9 cellular contexts compared by ENCODE assay signal in the genomic region with DNA sequence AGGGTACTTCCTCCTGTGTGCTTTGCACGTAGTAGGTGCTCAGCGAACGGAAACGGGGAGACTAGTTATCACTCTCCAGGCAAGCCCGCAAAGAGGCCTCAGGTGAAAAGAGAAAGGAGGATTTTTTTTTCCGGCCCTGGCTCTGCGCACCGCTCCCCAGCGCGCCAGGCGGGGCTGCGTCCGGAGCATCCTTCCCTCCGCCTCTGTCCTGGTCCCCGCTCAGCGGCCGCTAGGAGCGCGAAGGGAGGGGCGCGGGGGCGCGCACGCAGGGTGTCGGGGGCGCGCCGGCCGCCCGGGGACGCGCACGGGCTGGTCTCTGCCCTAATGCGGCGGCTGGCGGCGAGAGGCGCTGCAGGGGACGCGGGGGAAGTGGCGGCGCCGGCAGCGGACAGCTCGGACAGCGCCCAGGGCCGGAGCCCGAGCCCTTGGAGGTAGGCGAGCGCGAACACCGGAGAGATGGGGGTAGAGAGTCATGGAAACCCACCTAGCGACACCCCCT. TPM values are rescaled to one million over a fixed set of nuclear protein-coding genes. Genes with fewer than 3 reads are reported as not detected.
A peak's percentile ranks its signal among the peaks of the same experiment; 100 is the strongest.
DNase-seq lines count a peak whose midpoint lies in the region; ATAC-seq and TF ChIP-seq lines count a peak whose summit lies in the region.
"Had no signal": no experiment of that assay in that cellular context is flagged by ENCODE, and none has a peak within 500 bp of the region (broad histone marks: within the 10 kb centered on the region; RNA-seq: fewer than 3 reads in every experiment).

No MANE protein-coding gene starts in this region.

- H3K4me1 Mint-ChIP-seq in activated CD4-positive, alpha-beta memory T cell treated with anti-CD3 and anti-CD28 coated beads, Interleukin-2, amount 10 ng/mL, durations not matched to agents 7 days and 5 days, result peaks cover 6% of the 10 kb centered on the region
- peaks cover 3% of the 10 kb centered on the region for H3K4me1 Mint-ChIP-seq in stimulated activated naive CD8-positive, alpha-beta T cell treated with anti-CD3 and anti-CD28 coated beads, Interleukin-15, Interleukin-2, amounts not matched to agents 100 ng/mL and 50 ng/mL, for 24 hours (ENCODE audit: low read depth)

- no peaks in the 10 kb centered on the region for H3K9me3 Mint-ChIP-seq in activated CD4-positive, alpha-beta memory T cell treated with anti-CD3 and anti-CD28 coated beads, Interleukin-2, amount 10 ng/mL, durations not matched to agents 7 days and 5 days
- H3K9me3 Mint-ChIP-seq in stimulated activated naive CD8-positive, alpha-beta T cell treated with anti-CD3 and anti-CD28 coated beads, Interleukin-15, Interleukin-2, amounts not matched to agents 100 ng/mL and 50 ng/mL, for 24 hours, result no peaks in the 10 kb centered on the region

- H3K4me3 ChIP-seq in esophagus squamous epithelium (peak overlapping the region; percentile 15 to 67 (median 50)), mucosa of rectum (ENCODE audit: low read length in 2 of 2) (peak overlapping the region; percentile 55 to 59)

- no peak overlapping the region for H3K4me3 Mint-ChIP-seq in activated CD4-positive, alpha-beta memory T cell treated with anti-CD3 and anti-CD28 coated beads, Interleukin-2, amount 10 ng/mL, durations not matched to agents 7 days and 5 days
- peak overlapping the region; percentile 27 for H3K4me3 Mint-ChIP-seq in stimulated activated naive CD8-positive, alpha-beta T cell treated with anti-CD3 and anti-CD28 coated beads, Interleukin-15, Interleukin-2, amounts not matched to agents 100 ng/mL and 50 ng/mL, for 24 hours

- H3K36me3 ChIP-seq in esophagus squamous epithelium, result no peaks in the 10 kb centered on the region
- H3K36me3 ChIP-seq in mucosa of rectum (ENCODE audit: control insufficient read depth in 2 of 2, insufficient read depth in 2 of 2, low read length in 2 of 2), result no peaks in the 10 kb centered on the region

- DNase-seq in DMS153 (lab: John Stamatoyannopoulos, UW), result peak; percentile 89
- peak; percentile 66 for DNase-seq in NCI-H1105 treated with DMSO at 0.1 percent for 48 hours (lab: John Stamatoyannopoulos, UW)
- DNase-seq in activated CD4-positive, alpha-beta memory T cell treated with anti-CD3 and anti-CD28 coated beads, Interleukin-2, amount 10 ng/mL, durations not matched to agents 7 days and 5 days, result peak; percentile 50
- DNase-seq in esophagus squamous epithelium (lab: John Stamatoyannopoulos, UW), result no peak
- DNase-seq in 8988T, result no peak

- H3K4me1 ChIP-seq in esophagus squamous epithelium (peaks cover 5 to 30% (median 11%) of the 10 kb centered on the region in 3 donors), mucosa of rectum (ENCODE audit: control insufficient read depth in 2 of 2, insufficient read depth in 2 of 2, low read length in 2 of 2) (peaks cover 0 to 3% of the 10 kb centered on the region in 2 donors)

- TF ChIP-seq CTCF in esophagus squamous epithelium (IDR thresholded peaks at IDR 0.05), result peak in 2 of 6 experiments; percentile 26 to 40

- POLR2A ChIA-PET in activated CD4-positive, alpha-beta memory T cell treated with anti-CD3 and anti-CD28 coated beads, Interleukin-2, amount 10 ng/mL, durations not matched to agents 7 days and 5 days (lab: Charles Lee), result no interaction called here

- WGBS in esophagus squamous epithelium, 2 donors, result 2 to 7% methylated on average over 3 to 26 of the region's 53 CpGs

- H3K27me3 ChIP-seq in esophagus squamous epithelium, result peaks cover 0 to 68% (median 4%) of the 10 kb centered on the region in 4 donors
- H3K27me3 ChIP-seq in mucosa of rectum (ENCODE audit: control insufficient read depth in 2 of 2, insufficient read depth in 2 of 2, low read length in 2 of 2), result peaks cover 0 to 8% of the 10 kb centered on the region in 2 donors

- CTCF ChIA-PET in activated CD4-positive, alpha-beta memory T cell treated with anti-CD3 and anti-CD28 coated beads, Interleukin-2, amount 10 ng/mL, durations not matched to agents 7 days and 5 days (lab: Charles Lee), result interaction anchor here (2.1 kb wide), 1 partner anchor 21 kb away, joined by 5 read pairs; no protein-coding TSS in a partner anchor

- H3K9me3 ChIP-seq in esophagus squamous epithelium (no peaks in the 10 kb centered on the region), mucosa of rectum (ENCODE audit: control insufficient read depth in 2 of 2, low read length in 2 of 2) (no peaks in the 10 kb centered on the region)

- H3K36me3 Mint-ChIP-seq in activated CD4-positive, alpha-beta memory T cell treated with anti-CD3 and anti-CD28 coated beads, Interleukin-2, amount 10 ng/mL, durations not matched to agents 7 days and 5 days (ENCODE audit: low read depth), result no peaks in the 10 kb centered on the region
- H3K36me3 Mint-ChIP-seq in stimulated activated naive CD8-positive, alpha-beta T cell treated with anti-CD3 and anti-CD28 coated beads, Interleukin-15, Interleukin-2, amounts not matched to agents 100 ng/mL and 50 ng/mL, for 24 hours (ENCODE audit: low read depth), result no peaks in the 10 kb centered on the region

- peak overlapping the region in 1 of 2 donors; percentile 27 for H3K9ac ChIP-seq in mucosa of rectum (ENCODE audit: low read depth in 1 of 2, low read length in 2 of 2)
- H3K9ac ChIP-seq: KMS-11 had no signal

- peaks cover 38% of the 10 kb centered on the region for H3K27me3 Mint-ChIP-seq in activated CD4-positive, alpha-beta memory T cell treated with anti-CD3 and anti-CD28 coated beads, Interleukin-2, amount 10 ng/mL, durations not matched to agents 7 days and 5 days
- peaks cover 40% of the 10 kb centered on the region for H3K27me3 Mint-ChIP-seq in stimulated activated naive CD8-positive, alpha-beta T cell treated with anti-CD3 and anti-CD28 coated beads, Interleukin-15, Interleukin-2, amounts not matched to agents 100 ng/mL and 50 ng/mL, for 24 hours

- no peak for ATAC-seq in GM18505 (IDR thresholded peaks at IDR 0.05; ENCODE audit: unreplicated experiment)

- peak overlapping the region in 3 of 4 donors; percentile 73 to 83 (median 73) for H3K27ac ChIP-seq in esophagus squamous epithelium
- H3K27ac ChIP-seq in mucosa of rectum (ENCODE audit: low read depth in 2 of 2, low read length in 2 of 2), result peak overlapping the region in 1 of 2 donors; percentile 19
- H3K27ac ChIP-seq: KMS-11 had no signal

- intact Hi-C loops in esophagus squamous epithelium (cut with DNase I), result no loop called here

- peak in 1 of 4 donors; percentile 58 for TF ChIP-seq POLR2A in esophagus squamous epithelium (IDR thresholded peaks at IDR 0.05)
- no peak for TF ChIP-seq POLR2A in GM18505 (IDR thresholded peaks at IDR 0.05; ENCODE audit: borderline replicate concordance, extremely low read depth, insufficient read depth, insufficient read length)

- H3K27ac Mint-ChIP-seq in activated CD4-positive, alpha-beta memory T cell treated with anti-CD3 and anti-CD28 coated beads, Interleukin-2, amount 10 ng/mL, durations not matched to agents 7 days and 5 days, result no peak overlapping the region
- no peak overlapping the region for H3K27ac Mint-ChIP-seq in stimulated activated naive CD8-positive, alpha-beta T cell treated with anti-CD3 and anti-CD28 coated beads, Interleukin-15, Interleukin-2, amounts not matched to agents 100 ng/mL and 50 ng/mL, for 24 hours

RNA-seq across cellular contexts. Expression of a gene that starts 42.3 kb away (rescaled TPM):
- under 1 TPM; 0.10 to 0.40 TPM for total RNA-seq in activated CD4-positive, alpha-beta memory T cell treated with anti-CD3 and anti-CD28 coated beads, Interleukin-2, amount 10 ng/mL, durations not matched to agents 7 days and 5 days
- 10 to 100 TPM in 2 of 4 donors, 1 to 10 TPM in 2; 6.3 to 15.1 (median 11.7) TPM for total RNA-seq in esophagus squamous epithelium

Comparison
In these comparisons a context has a peak if more than half of its experiments do, and no peak if none do; other contexts are left out.
1. DNase-seq: peak in DMS153 (single experiment), NCI-H1105 treated with DMSO at 0.1 percent for 48 hours (single experiment) and activated CD4-positive, alpha-beta memory T cell treated with anti-CD3 and anti-CD28 coated beads, Interleukin-2, amount 10 ng/mL, durations not matched to agents 7 days and 5 days (single experiment); none in esophagus squamous epithelium (single experiment) and 8988T (single experiment).
2. RNA of a gene that starts 42.3 kb away (total RNA-seq): 6.3 to 15.1 TPM in esophagus squamous epithelium; 0.10 to 0.40 TPM in activated CD4-positive, alpha-beta memory T cell treated with anti-CD3 and anti-CD28 coated beads, Interleukin-2, amount 10 ng/mL, durations not matched to agents 7 days and 5 days; every median in the first group is over 4 times any median in the second.